Comparison of ENCODE assay signal across 1 cellular context in the genomic region with DNA sequence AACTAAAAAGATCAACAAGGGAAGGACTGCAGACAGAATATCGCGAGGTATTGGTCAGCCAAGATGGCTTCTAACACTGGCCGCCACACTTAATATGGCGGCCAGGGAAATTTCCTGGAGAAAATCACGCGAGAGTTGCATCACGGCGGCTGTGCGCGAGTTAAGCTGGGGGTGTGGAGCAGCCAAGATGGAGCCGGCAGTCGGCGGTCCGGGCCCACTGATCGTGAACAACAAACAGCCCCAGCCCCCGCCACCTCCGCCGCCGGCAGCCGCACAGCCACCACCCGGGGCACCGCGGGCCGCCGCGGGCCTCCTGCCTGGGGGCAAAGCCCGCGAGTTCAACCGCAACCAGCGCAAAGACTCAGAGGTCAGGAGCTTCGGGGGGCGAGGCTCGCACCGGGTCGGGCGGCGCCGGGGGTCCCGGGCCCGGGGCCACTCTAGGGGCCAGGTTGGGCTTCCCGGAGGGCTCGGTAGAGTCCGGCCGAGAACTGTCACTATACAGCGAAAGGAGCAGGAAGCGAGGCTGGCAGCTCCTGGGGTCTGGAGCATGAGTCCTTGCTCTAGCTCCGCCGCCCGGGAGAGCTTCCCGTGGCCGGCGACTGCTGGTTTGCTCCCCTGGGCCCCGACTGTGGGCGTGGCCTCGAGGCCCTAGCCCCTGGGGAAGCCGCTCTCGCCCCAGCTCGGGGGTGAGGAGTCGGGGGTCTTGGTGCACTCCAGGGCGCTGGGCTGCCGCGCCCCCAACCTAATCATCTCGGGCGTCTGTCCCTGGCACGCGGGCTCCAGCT.
A peak's percentile ranks its signal among the peaks of the same experiment; 100 is the strongest.
TF ChIP-seq lines count a peak whose summit lies in the region.

A gene with protein sequence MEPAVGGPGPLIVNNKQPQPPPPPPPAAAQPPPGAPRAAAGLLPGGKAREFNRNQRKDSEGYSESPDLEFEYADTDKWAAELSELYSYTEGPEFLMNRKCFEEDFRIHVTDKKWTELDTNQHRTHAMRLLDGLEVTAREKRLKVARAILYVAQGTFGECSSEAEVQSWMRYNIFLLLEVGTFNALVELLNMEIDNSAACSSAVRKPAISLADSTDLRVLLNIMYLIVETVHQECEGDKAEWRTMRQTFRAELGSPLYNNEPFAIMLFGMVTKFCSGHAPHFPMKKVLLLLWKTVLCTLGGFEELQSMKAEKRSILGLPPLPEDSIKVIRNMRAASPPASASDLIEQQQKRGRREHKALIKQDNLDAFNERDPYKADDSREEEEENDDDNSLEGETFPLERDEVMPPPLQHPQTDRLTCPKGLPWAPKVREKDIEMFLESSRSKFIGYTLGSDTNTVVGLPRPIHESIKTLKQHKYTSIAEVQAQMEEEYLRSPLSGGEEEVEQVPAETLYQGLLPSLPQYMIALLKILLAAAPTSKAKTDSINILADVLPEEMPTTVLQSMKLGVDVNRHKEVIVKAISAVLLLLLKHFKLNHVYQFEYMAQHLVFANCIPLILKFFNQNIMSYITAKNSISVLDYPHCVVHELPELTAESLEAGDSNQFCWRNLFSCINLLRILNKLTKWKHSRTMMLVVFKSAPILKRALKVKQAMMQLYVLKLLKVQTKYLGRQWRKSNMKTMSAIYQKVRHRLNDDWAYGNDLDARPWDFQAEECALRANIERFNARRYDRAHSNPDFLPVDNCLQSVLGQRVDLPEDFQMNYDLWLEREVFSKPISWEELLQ (plus strand): TSS at position 174 of the 785 bp plus-strand sequence. CDS start 14 bp downstream, at position 188.

TF ChIP-seq in HepG2, 621 proteins besides CTCF, POLR2A, EP300 and RAD21 (continued from another document and continues in another):
- TF ChIP-seq, protein P1, sequence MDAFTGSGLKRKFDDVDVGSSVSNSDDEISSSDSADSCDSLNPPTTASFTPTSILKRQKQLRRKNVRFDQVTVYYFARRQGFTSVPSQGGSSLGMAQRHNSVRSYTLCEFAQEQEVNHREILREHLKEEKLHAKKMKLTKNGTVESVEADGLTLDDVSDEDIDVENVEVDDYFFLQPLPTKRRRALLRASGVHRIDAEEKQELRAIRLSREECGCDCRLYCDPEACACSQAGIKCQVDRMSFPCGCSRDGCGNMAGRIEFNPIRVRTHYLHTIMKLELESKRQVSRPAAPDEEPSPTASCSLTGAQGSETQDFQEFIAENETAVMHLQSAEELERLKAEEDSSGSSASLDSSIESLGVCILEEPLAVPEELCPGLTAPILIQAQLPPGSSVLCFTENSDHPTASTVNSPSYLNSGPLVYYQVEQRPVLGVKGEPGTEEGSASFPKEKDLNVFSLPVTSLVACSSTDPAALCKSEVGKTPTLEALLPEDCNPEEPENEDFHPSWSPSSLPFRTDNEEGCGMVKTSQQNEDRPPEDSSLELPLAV (CRISPR knock-in tag; conservative IDR thresholded peaks at IDR 0.05; ENCODE audit: low read depth) = no peak
- TF ChIP-seq SPEN (CRISPR knock-in tag; IDR thresholded peaks at IDR 0.05; ENCODE audit: low read depth) = peak; percentile 69
- TF ChIP-seq ZFP37 (CRISPR knock-in tag; IDR thresholded peaks at IDR 0.05; ENCODE audit: borderline replicate concordance) = 0 out of 2 replicates have a peak, but pooled peaks have one; percentile 39
- 0 out of 2 replicates have a peak, but pooled peaks have one; percentile 23 for TF ChIP-seq ZNF441 (CRISPR knock-in tag; IDR thresholded peaks at IDR 0.05; ENCODE audit: borderline replicate concordance)
- TF ChIP-seq ZSCAN31 (CRISPR knock-in tag; IDR thresholded peaks at IDR 0.05; ENCODE audit: low read depth) = 0 out of 2 replicates have a peak, but pooled peaks have one; percentile 24
- TF ChIP-seq, protein P2, sequence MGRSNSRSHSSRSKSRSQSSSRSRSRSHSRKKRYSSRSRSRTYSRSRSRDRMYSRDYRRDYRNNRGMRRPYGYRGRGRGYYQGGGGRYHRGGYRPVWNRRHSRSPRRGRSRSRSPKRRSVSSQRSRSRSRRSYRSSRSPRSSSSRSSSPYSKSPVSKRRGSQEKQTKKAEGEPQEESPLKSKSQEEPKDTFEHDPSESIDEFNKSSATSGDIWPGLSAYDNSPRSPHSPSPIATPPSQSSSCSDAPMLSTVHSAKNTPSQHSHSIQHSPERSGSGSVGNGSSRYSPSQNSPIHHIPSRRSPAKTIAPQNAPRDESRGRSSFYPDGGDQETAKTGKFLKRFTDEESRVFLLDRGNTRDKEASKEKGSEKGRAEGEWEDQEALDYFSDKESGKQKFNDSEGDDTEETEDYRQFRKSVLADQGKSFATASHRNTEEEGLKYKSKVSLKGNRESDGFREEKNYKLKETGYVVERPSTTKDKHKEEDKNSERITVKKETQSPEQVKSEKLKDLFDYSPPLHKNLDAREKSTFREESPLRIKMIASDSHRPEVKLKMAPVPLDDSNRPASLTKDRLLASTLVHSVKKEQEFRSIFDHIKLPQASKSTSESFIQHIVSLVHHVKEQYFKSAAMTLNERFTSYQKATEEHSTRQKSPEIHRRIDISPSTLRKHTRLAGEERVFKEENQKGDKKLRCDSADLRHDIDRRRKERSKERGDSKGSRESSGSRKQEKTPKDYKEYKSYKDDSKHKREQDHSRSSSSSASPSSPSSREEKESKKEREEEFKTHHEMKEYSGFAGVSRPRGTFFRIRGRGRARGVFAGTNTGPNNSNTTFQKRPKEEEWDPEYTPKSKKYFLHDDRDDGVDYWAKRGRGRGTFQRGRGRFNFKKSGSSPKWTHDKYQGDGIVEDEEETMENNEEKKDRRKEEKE (IDR thresholded peaks at IDR 0.05) = no peak
- no peak for TF ChIP-seq ZNF224 (CRISPR knock-in tag; IDR thresholded peaks at IDR 0.05)
- peak; percentile 92 for TF ChIP-seq THAP11 (CRISPR knock-in tag; IDR thresholded peaks at IDR 0.05)
- TF ChIP-seq, protein P3, sequence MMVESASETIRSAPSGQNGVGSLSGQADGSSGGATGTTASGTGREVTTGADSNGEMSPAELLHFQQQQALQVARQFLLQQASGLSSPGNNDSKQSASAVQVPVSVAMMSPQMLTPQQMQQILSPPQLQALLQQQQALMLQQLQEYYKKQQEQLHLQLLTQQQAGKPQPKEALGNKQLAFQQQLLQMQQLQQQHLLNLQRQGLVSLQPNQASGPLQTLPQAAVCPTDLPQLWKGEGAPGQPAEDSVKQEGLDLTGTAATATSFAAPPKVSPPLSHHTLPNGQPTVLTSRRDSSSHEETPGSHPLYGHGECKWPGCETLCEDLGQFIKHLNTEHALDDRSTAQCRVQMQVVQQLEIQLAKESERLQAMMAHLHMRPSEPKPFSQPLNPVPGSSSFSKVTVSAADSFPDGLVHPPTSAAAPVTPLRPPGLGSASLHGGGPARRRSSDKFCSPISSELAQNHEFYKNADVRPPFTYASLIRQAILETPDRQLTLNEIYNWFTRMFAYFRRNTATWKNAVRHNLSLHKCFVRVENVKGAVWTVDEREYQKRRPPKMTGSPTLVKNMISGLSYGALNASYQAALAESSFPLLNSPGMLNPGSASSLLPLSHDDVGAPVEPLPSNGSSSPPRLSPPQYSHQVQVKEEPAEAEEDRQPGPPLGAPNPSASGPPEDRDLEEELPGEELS (CRISPR knock-in tag; IDR thresholded peaks at IDR 0.05) = peak; percentile 41
- TF ChIP-seq ZNF3 (CRISPR knock-in tag; IDR thresholded peaks at IDR 0.05) = no peak
- TF ChIP-seq TBP (CRISPR knock-in tag; IDR thresholded peaks at IDR 0.05) = 0 out of 2 replicates have a peak, but pooled peaks have one; percentile 64
- peak; percentile 38 for TF ChIP-seq IKZF4 (CRISPR knock-in tag; IDR thresholded peaks at IDR 0.05; ENCODE audit: borderline replicate concordance, low read depth, not compliant biosample characterization)
- peak; percentile 77; the same call in 1 of the 2 replicates for TF ChIP-seq YEATS2 (CRISPR knock-in tag; IDR thresholded peaks at IDR 0.05; ENCODE audit: borderline replicate concordance)
- peak; percentile 88; the same call in 1 of the 2 replicates for TF ChIP-seq ZNF446 (CRISPR knock-in tag; IDR thresholded peaks at IDR 0.05)
- peak; percentile 56; the same call in 1 of the 2 replicates for TF ChIP-seq TARDBP (CRISPR knock-in tag; IDR thresholded peaks at IDR 0.05)
- TF ChIP-seq, protein P4, sequence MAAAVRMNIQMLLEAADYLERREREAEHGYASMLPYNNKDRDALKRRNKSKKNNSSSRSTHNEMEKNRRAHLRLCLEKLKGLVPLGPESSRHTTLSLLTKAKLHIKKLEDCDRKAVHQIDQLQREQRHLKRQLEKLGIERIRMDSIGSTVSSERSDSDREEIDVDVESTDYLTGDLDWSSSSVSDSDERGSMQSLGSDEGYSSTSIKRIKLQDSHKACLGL (CRISPR knock-in tag; IDR thresholded peaks at IDR 0.05) = peak; percentile 72; the same call in 1 of the 2 replicates
- peak; percentile 51; the same call in 1 of the 2 replicates for TF ChIP-seq CBX5 (CRISPR knock-in tag; IDR thresholded peaks at IDR 0.05; ENCODE audit: borderline replicate concordance)
- peak; percentile 100 for TF ChIP-seq IRF2 (CRISPR knock-in tag; IDR thresholded peaks at IDR 0.05)
- TF ChIP-seq HNRNPLL (IDR thresholded peaks at IDR 0.05; ENCODE audit: low read depth, low read length, poor library complexity, severe bottlenecking) = peak; percentile 76
- TF ChIP-seq CHD2 (IDR thresholded peaks at IDR 0.05; ENCODE audit: low read depth, low read length) = peak; percentile 98
- TF ChIP-seq, protein P5, sequence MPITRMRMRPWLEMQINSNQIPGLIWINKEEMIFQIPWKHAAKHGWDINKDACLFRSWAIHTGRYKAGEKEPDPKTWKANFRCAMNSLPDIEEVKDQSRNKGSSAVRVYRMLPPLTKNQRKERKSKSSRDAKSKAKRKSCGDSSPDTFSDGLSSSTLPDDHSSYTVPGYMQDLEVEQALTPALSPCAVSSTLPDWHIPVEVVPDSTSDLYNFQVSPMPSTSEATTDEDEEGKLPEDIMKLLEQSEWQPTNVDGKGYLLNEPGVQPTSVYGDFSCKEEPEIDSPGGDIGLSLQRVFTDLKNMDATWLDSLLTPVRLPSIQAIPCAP (CRISPR knock-in tag; IDR thresholded peaks at IDR 0.05; ENCODE audit: low read depth) = peak; percentile 96; the same call in 1 of the 2 replicates
- TF ChIP-seq HOXA5 (CRISPR knock-in tag; IDR thresholded peaks at IDR 0.05) = peak; percentile 9; the same call in 1 of the 2 replicates
- no peak for TF ChIP-seq ZNF543 (CRISPR knock-in tag; IDR thresholded peaks at IDR 0.05)
- TF ChIP-seq, protein P6, sequence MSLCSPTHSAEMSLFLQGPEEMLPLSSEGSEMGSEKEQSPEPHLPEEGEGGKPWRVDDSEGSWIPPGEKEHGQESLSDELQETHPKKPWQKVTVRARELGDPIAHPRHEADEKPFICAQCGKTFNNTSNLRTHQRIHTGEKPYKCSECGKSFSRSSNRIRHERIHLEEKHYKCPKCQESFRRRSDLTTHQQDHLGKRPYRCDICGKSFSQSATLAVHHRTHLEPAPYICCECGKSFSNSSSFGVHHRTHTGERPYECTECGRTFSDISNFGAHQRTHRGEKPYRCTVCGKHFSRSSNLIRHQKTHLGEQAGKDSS (CRISPR knock-in tag; IDR thresholded peaks at IDR 0.05; ENCODE audit: borderline replicate concordance, low read depth) = no peak
- TF ChIP-seq MED1 (CRISPR knock-in tag; IDR thresholded peaks at IDR 0.05) = peak; percentile 35
- 0 out of 2 replicates have a peak, but pooled peaks have one; percentile 37 for TF ChIP-seq RFXAP (CRISPR knock-in tag; IDR thresholded peaks at IDR 0.05; ENCODE audit: borderline replicate concordance)
- 0 out of 2 replicates have a peak, but pooled peaks have one; percentile 39 for TF ChIP-seq ZNF615 (CRISPR knock-in tag; IDR thresholded peaks at IDR 0.05; ENCODE audit: borderline replicate concordance)
- TF ChIP-seq POLR2G (IDR thresholded peaks at IDR 0.05; ENCODE audit: low read depth, low read length) = peak; percentile 84
- TF ChIP-seq, protein P7, sequence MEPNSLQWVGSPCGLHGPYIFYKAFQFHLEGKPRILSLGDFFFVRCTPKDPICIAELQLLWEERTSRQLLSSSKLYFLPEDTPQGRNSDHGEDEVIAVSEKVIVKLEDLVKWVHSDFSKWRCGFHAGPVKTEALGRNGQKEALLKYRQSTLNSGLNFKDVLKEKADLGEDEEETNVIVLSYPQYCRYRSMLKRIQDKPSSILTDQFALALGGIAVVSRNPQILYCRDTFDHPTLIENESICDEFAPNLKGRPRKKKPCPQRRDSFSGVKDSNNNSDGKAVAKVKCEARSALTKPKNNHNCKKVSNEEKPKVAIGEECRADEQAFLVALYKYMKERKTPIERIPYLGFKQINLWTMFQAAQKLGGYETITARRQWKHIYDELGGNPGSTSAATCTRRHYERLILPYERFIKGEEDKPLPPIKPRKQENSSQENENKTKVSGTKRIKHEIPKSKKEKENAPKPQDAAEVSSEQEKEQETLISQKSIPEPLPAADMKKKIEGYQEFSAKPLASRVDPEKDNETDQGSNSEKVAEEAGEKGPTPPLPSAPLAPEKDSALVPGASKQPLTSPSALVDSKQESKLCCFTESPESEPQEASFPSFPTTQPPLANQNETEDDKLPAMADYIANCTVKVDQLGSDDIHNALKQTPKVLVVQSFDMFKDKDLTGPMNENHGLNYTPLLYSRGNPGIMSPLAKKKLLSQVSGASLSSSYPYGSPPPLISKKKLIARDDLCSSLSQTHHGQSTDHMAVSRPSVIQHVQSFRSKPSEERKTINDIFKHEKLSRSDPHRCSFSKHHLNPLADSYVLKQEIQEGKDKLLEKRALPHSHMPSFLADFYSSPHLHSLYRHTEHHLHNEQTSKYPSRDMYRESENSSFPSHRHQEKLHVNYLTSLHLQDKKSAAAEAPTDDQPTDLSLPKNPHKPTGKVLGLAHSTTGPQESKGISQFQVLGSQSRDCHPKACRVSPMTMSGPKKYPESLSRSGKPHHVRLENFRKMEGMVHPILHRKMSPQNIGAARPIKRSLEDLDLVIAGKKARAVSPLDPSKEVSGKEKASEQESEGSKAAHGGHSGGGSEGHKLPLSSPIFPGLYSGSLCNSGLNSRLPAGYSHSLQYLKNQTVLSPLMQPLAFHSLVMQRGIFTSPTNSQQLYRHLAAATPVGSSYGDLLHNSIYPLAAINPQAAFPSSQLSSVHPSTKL (CRISPR knock-in tag; IDR thresholded peaks at IDR 0.05) = peak; percentile 3; the same call in 1 of the 2 replicates
- TF ChIP-seq PHF8 (CRISPR knock-in tag; IDR thresholded peaks at IDR 0.05) = peak; percentile 79
- TF ChIP-seq, protein P8, sequence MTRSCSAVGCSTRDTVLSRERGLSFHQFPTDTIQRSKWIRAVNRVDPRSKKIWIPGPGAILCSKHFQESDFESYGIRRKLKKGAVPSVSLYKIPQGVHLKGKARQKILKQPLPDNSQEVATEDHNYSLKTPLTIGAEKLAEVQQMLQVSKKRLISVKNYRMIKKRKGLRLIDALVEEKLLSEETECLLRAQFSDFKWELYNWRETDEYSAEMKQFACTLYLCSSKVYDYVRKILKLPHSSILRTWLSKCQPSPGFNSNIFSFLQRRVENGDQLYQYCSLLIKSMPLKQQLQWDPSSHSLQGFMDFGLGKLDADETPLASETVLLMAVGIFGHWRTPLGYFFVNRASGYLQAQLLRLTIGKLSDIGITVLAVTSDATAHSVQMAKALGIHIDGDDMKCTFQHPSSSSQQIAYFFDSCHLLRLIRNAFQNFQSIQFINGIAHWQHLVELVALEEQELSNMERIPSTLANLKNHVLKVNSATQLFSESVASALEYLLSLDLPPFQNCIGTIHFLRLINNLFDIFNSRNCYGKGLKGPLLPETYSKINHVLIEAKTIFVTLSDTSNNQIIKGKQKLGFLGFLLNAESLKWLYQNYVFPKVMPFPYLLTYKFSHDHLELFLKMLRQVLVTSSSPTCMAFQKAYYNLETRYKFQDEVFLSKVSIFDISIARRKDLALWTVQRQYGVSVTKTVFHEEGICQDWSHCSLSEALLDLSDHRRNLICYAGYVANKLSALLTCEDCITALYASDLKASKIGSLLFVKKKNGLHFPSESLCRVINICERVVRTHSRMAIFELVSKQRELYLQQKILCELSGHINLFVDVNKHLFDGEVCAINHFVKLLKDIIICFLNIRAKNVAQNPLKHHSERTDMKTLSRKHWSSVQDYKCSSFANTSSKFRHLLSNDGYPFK (CRISPR knock-in tag; IDR thresholded peaks at IDR 0.05; ENCODE audit: borderline replicate concordance) = peak; percentile 75
- peak; percentile 91 for TF ChIP-seq ASH2L (IDR thresholded peaks at IDR 0.05; ENCODE audit: insufficient read length, low read depth, low read length)
- 0 out of 2 replicates have a peak, but pooled peaks have one; percentile 79 for TF ChIP-seq EEA1 (CRISPR knock-in tag; IDR thresholded peaks at IDR 0.05; ENCODE audit: borderline replicate concordance)
- 0 out of 2 replicates have a peak, but pooled peaks have one; percentile 28 for TF ChIP-seq ZNF235 (CRISPR knock-in tag; IDR thresholded peaks at IDR 0.05; ENCODE audit: borderline replicate concordance)
